Comparison of ENCODE assay signal across 8 cellular contexts in the genomic region with DNA sequence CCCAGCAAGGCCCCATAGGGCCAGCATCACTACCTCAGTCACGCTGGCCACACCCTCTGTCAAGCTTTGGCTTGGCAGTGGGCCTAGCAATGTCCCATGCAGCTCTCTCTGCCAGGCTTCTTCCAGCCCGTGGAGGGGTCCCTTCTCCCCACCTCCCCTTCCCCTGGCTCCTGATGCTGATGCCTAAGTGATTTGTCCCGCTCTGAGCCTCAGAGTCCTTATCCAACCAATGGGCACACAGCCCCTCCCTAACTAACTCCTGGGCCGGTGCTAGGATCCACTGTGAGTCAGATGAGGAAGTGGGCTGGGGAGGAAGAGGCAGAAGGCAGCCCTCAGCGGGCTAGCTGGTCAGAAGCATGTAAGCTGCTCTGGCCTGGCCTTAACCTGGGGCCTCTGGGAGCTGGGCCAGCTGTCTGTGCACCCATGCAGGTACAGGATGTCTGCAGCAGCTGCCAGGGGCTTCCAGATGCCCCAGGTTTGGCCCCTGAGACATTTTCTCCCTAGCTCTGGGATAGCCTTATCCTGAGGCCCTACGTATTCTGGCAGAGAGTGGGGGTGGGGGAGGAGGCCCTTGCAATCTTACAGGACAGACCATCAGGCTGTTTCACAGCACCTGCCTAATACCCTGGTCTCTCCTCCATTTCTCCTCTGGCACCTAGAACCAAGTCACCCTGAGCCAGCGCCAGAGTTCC. TPM values are rescaled to one million over a fixed set of nuclear protein-coding genes. Genes with fewer than 3 reads are reported as not detected.
DNase-seq lines count a peak whose midpoint lies in the region; ATAC-seq lines count a peak whose summit lies in the region.

No MANE protein-coding gene starts in this region.

- H3K27me3 Mint-ChIP-seq in natural killer cell treated with Interleukin-12 subunit alpha and Interleukin-12 subunit beta and Interleukin-15 and Interleukin-18, amount 100 ng/mL, for 72 hours = no peaks in the 10 kb centered on the region

- DNase-seq in CD1c-positive myeloid dendritic cell (ENCODE audit: extremely low spot score) = peak; percentile 82
- peak; percentile 81 for DNase-seq in HK-2 (ENCODE audit: unreplicated experiment)
- peak; percentile 71 for DNase-seq in UCSD-AML1 (lab: John Stamatoyannopoulos, UW; ENCODE audit: unreplicated experiment)
- peak; percentile 56 for DNase-seq in fibroblast of peridontal ligament (ENCODE audit: extremely low read depth)
- no peak for DNase-seq in natural killer cell treated with Interleukin-12 subunit alpha and Interleukin-12 subunit beta and Interleukin-15 and Interleukin-18, amount 100 ng/mL, for 72 hours (ENCODE audit: low spot score)
- DNase-seq in NCI-H1694 treated with DMSO at 0.1 percent for 48 hours (lab: John Stamatoyannopoulos, UW) = no peak

- peak overlapping the region; percentile 67 for H3K4me3 Mint-ChIP-seq in natural killer cell treated with Interleukin-12 subunit alpha and Interleukin-12 subunit beta and Interleukin-15 and Interleukin-18, amount 100 ng/mL, for 72 hours

- peak overlapping the region; percentile 28 to 69 for H3K27ac Mint-ChIP-seq in natural killer cell treated with Interleukin-12 subunit alpha and Interleukin-12 subunit beta and Interleukin-15 and Interleukin-18, amount 100 ng/mL, for 72 hours

- H3K4me1 Mint-ChIP-seq in natural killer cell treated with Interleukin-12 subunit alpha and Interleukin-12 subunit beta and Interleukin-15 and Interleukin-18, amount 100 ng/mL, for 72 hours (ENCODE audit: low read depth in 2 of 2) = peaks cover 7 to 12% of the 10 kb centered on the region in 2 donors

- no peaks in the 10 kb centered on the region for H3K9me3 Mint-ChIP-seq in natural killer cell treated with Interleukin-12 subunit alpha and Interleukin-12 subunit beta and Interleukin-15 and Interleukin-18, amount 100 ng/mL, for 72 hours

- peak; percentile 76 for ATAC-seq in GM19043 (IDR thresholded peaks at IDR 0.05; ENCODE audit: low read depth, unreplicated experiment)
- peak; percentile 60 to 61 for ATAC-seq in natural killer cell treated with Interleukin-12 subunit alpha and Interleukin-12 subunit beta and Interleukin-15 and Interleukin-18, amount 100 ng/mL, for 72 hours
- no peak for ATAC-seq in HG03280 (IDR thresholded peaks at IDR 0.05; ENCODE audit: unreplicated experiment)

- H3K36me3 Mint-ChIP-seq in natural killer cell treated with Interleukin-12 subunit alpha and Interleukin-12 subunit beta and Interleukin-15 and Interleukin-18, amount 100 ng/mL, for 72 hours = no peaks in the 10 kb centered on the region

RNA-seq across cellular contexts. Expression of a gene that starts 0.7 kb away (rescaled TPM):
- total RNA-seq in natural killer cell treated with Interleukin-12 subunit alpha and Interleukin-12 subunit beta and Interleukin-15 and Interleukin-18, amount 100 ng/mL, for 72 hours = 1 to 10 TPM; 1.9 to 2.7 TPM

RNA-seq across cellular contexts. Expression of a gene that starts 32.6 kb away (rescaled TPM):
- total RNA-seq in natural killer cell treated with Interleukin-12 subunit alpha and Interleukin-12 subunit beta and Interleukin-15 and Interleukin-18, amount 100 ng/mL, for 72 hours = not detected

RNA-seq across cellular contexts. Expression of a gene that starts 49.8 kb away (rescaled TPM):
- total RNA-seq in natural killer cell treated with Interleukin-12 subunit alpha and Interleukin-12 subunit beta and Interleukin-15 and Interleukin-18, amount 100 ng/mL, for 72 hours = not detected

RNA-seq across cellular contexts. Expression of a gene that starts 52.3 kb away (rescaled TPM):
- 100 to 1,000 TPM in 1 of 2 donors, 10 to 100 TPM in 1; 85.4 to 145 TPM for total RNA-seq in natural killer cell treated with Interleukin-12 subunit alpha and Interleukin-12 subunit beta and Interleukin-15 and Interleukin-18, amount 100 ng/mL, for 72 hours

Comparison
In these comparisons a context has a peak if more than half of its experiments do, and no peak if none do; other contexts are left out.
1. DNase-seq: peak in CD1c-positive myeloid dendritic cell (single experiment), HK-2 (single experiment), UCSD-AML1 (single experiment) and fibroblast of peridontal ligament (single experiment); none in natural killer cell treated with Interleukin-12 subunit alpha and Interleukin-12 subunit beta and Interleukin-15 and Interleukin-18, amount 100 ng/mL, for 72 hours (single experiment) and NCI-H1694 treated with DMSO at 0.1 percent for 48 hours (single experiment).